20 cellular contexts compared by ENCODE assay signal in genomic region chr11:126397016-126397415, GRCh38.
"Had no signal": no experiment of that assay in that cellular context is flagged by ENCODE, and none has a peak within 500 bp of the region (broad histone marks: within the 10 kb centered on the region; RNA-seq: fewer than 3 reads in every experiment).

No MANE protein-coding gene starts in this region.

- H3K27me3 ChIP-seq: esophagus muscularis mucosa, gastrocnemius medialis, hepatocyte, left lung, neutrophil, stomach, testis, tibial artery had no signal

- DNase-seq: dermis blood vessel endothelial cell; effector memory CD4-positive, alpha-beta T cell; gastrocnemius medialis; kidney; left lung; lower lobe of right lung; natural killer cell; stimulated activated CD4-positive, alpha-beta T cell treated with anti-CD3 and anti-CD28 coated beads, Interleukin-2, amount 100 ng/mL, for 24 hours; stimulated activated CD4-positive, alpha-beta T cell treated with anti-CD3 and anti-CD28 coated beads, Interleukin-4, amount 100 ng/mL, for 24 hours; stimulated activated naive CD4-positive, alpha-beta T cell treated with Interleukin-2 at 50 U/mL for 16 hours; stomach; testis had no signal

- H3K9ac ChIP-seq: parathyroid adenoma had no signal

- H3K4me1 ChIP-seq: parathyroid adenoma had no signal

- H2AFZ ChIP-seq: hepatocyte, parathyroid adenoma had no signal

- H3K4me3 ChIP-seq: coronary artery, esophagus muscularis mucosa, gastrocnemius medialis, hepatocyte, left lung, lower lobe of right lung, smooth muscle cell, stomach, testis, tibial artery had no signal

- H3K4me2 ChIP-seq: hepatocyte, smooth muscle cell had no signal

- ATAC-seq: gastrocnemius medialis; left lung; lower lobe of right lung; natural killer cell; stimulated activated effector memory CD8-positive, alpha-beta T cell treated with anti-CD3 and anti-CD28 coated beads, Interleukin-12 subunit alpha, Interleukin-12 subunit beta, amount 100 ng/mL, for 72 hours had no signal

- H3K9me3 ChIP-seq: esophagus muscularis mucosa, gastrocnemius medialis, left lung, lower lobe of right lung, neutrophil, testis, tibial artery had no signal

- H3K36me3 ChIP-seq: esophagus muscularis mucosa, gastrocnemius medialis, left lung, lower lobe of right lung, neutrophil, stomach, tibial artery had no signal

- H3K27ac ChIP-seq: esophagus muscularis mucosa, gastrocnemius medialis, hepatocyte, left lung, lower lobe of right lung, neutrophil, parathyroid adenoma, tibial artery had no signal

- H3K79me2 ChIP-seq: hepatocyte, parathyroid adenoma had no signal
